Comparison of ENCODE assay signal across 31 cellular contexts in the genomic region with DNA sequence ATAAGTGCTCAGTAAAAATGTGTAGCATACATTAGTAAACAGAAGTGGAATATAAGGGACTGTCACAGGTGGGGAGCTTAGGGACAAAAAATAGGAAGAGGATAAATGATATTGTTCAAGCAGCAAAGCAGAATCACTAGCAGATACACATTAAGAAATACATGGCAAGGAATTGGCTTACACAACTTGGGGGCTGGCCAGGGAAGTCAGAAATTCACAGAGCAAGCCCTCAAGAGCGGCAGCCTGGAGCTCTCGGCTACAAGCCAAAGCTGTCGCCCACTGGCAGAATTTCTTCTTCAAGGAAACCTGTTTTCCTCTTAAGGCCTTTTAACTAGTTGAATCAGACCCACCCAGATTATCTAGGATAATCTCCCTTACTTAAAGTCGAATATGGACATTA.
"Had no signal": no experiment of that assay in that cellular context is flagged by ENCODE, and none has a peak within 500 bp of the region (broad histone marks: within the 10 kb centered on the region; RNA-seq: fewer than 3 reads in every experiment).

No MANE protein-coding gene starts in this region.

- H3K36me3 ChIP-seq: breast epithelium, gastroesophageal sphincter, lower lobe of right lung, neural progenitor cell, sigmoid colon, stomach, suprapubic skin, tibial nerve, vagina, WERI-Rb-1 had no signal

- H3K27me3 ChIP-seq: breast epithelium, gastroesophageal sphincter, neural progenitor cell, sigmoid colon, stomach, suprapubic skin, tibial nerve, vagina had no signal

- H3K27ac ChIP-seq: breast epithelium, epithelial cell of prostate, gastroesophageal sphincter, lower lobe of right lung, neural progenitor cell, sigmoid colon, stomach, suprapubic skin, tibial nerve, vagina, WERI-Rb-1 had no signal

- H3K4me3 ChIP-seq: breast epithelium, gastroesophageal sphincter, lower lobe of right lung, neural progenitor cell, sigmoid colon, smooth muscle cell, stomach, suprapubic skin, tibial nerve, vagina had no signal

- DNase-seq: activated CD4-positive, alpha-beta T cell treated with anti-CD3 and anti-CD28 coated beads, Interleukin-2, amount 50 U/mL, for 1 hour; activated CD4-positive, CD25-positive, alpha-beta regulatory T cell treated with anti-CD3 and anti-CD28 coated beads, Interleukin-2, amount 50 U/mL, for 72 hours; activated CD8-positive, alpha-beta T cell treated with anti-CD3 and anti-CD28 coated beads for 36 hours; activated gamma-delta T cell treated with Interleukin-2 at 50 U/mL for 16 hours; activated naive CD4-positive, alpha-beta T cell treated with anti-CD3 and anti-CD28 coated beads, Interleukin-2, amount 50 U/mL, for 16 hours; activated T-cell treated with anti-CD3 and anti-CD28 coated beads, Interleukin-2, amount 50 U/mL, for 4 hours; amniotic stem cell; central memory CD4-positive, alpha-beta T cell; dermis blood vessel endothelial cell; effector CD8-positive, alpha-beta T cell; hippocampal formation; lower lobe of right lung; mesendoderm; natural killer cell; posterior cingulate gyrus; sigmoid colon; stimulated activated CD4-positive, alpha-beta T cell treated with anti-CD3 and anti-CD28 coated beads, Interleukin-1b, Interleukin-23, amount 100 ng/mL, for 48 hours; stimulated activated CD4-positive, alpha-beta T cell treated with anti-CD3 and anti-CD28 coated beads, Interleukin-4, amount 100 ng/mL, for 4 hours; stimulated activated CD8-positive, alpha-beta memory T cell treated with anti-CD3 and anti-CD28 coated beads, Interleukin-4, amount 100 ng/mL, for 48 hours; stomach; T-helper 17 cell; T1000; WERI-Rb-1 had no signal

- H3K9me3 ChIP-seq: breast epithelium, lower lobe of right lung, stomach, suprapubic skin, tibial nerve, vagina had no signal

- H3K4me1 ChIP-seq: breast epithelium, gastroesophageal sphincter, lower lobe of right lung, neural progenitor cell, sigmoid colon, stomach, suprapubic skin, tibial nerve, vagina had no signal
